In the genomic region with DNA sequence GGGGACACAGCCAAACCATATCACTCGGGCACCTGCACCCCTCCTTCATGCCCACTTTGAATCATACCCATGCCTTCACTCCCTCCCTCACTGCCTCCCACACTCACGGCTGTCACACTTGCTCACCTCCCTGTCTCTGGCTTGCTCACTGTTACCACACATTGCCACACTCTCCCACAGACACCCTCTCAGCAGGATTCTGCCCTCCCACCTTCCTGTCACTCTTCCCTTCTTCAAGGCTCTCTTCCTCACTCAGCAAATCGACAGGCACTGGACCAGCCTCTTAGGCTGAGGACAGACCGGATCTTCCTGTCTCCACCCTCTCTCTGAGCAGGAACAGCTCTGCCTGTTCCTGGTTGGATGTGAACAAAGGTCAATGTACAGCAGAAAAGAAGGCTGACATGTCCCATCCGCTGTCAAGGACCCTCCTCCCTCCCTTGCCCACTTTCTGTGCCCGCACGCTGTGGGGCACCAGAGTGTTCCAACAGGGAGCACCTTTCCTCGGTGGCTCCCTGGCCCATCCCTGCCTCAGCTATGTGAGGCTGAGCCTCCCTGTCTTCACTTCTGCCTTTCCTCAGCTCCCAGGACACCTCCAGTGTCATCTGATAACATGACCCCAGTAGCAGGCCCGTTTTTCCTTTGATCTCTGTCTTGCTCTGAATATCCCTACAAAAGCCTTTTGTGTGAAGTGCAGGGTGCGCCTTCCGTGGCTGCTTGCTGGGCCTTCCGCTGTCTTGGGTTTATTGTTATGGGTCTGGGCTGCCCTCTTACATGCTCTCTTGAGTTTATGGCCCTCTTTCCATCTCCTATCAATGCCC, we compare ENCODE assay signal across 11 cellular contexts. TPM values are rescaled to one million over a fixed set of nuclear protein-coding genes. Genes with fewer than 3 reads are reported as not detected.
DNase-seq lines count a peak whose midpoint lies in the region; ATAC-seq, FAIRE-seq and TF ChIP-seq lines count a peak whose summit lies in the region.
"Had no signal": no experiment of that assay in that cellular context is flagged by ENCODE, and none has a peak within 500 bp of the region (broad histone marks: within the 10 kb centered on the region; RNA-seq: fewer than 3 reads in every experiment).

No MANE protein-coding gene starts in this region.

- H3K9me3 ChIP-seq in mucosa of descending colon: no peaks in the 10 kb centered on the region

- TF ChIP-seq POLR2A in GM12891 (IDR thresholded peaks at IDR 0.05; ENCODE audit: low read depth, low read length): no peak

- H3K9me3 Mint-ChIP-seq in activated T-cell treated with anti-CD3 and anti-CD28 coated beads, Interleukin-2, amount 50 U/mL, for 24 hours: no peaks in the 10 kb centered on the region

- H3K27ac ChIP-seq in C4-2B: peak overlapping the region; percentile 8; the same call in 1 of the 2 replicates

- H3K4me3 ChIP-seq in mucosa of descending colon: no peak overlapping the region

- ATAC-seq in mucosa of descending colon: peak; percentile 87
- no peak for ATAC-seq in GM19035 (IDR thresholded peaks at IDR 0.05; ENCODE audit: unreplicated experiment)

- no peak overlapping the region for H3K4me3 Mint-ChIP-seq in activated T-cell treated with anti-CD3 and anti-CD28 coated beads, Interleukin-2, amount 50 U/mL, for 24 hours
- H3K4me3 Mint-ChIP-seq: nephron progenitor cell had no signal

- H3K4me1 Mint-ChIP-seq in activated T-cell treated with anti-CD3 and anti-CD28 coated beads, Interleukin-2, amount 50 U/mL, for 24 hours (ENCODE audit: low read depth): peaks cover 5% of the 10 kb centered on the region

- intact Hi-C loops in mucosa of descending colon (cut with DNase I, micrococcal nuclease): no loop called here

- peaks cover 6% of the 10 kb centered on the region for H3K4me1 ChIP-seq in mucosa of descending colon (ENCODE audit: low read depth)

- no peaks in the 10 kb centered on the region for H3K36me3 ChIP-seq in mucosa of descending colon (ENCODE audit: low read depth)

- no peaks in the 10 kb centered on the region for H3K27me3 Mint-ChIP-seq in activated T-cell treated with anti-CD3 and anti-CD28 coated beads, Interleukin-2, amount 50 U/mL, for 24 hours

- H3K27ac Mint-ChIP-seq in activated T-cell treated with anti-CD3 and anti-CD28 coated beads, Interleukin-2, amount 50 U/mL, for 24 hours: no peak overlapping the region
- H3K27ac Mint-ChIP-seq: nephron progenitor cell had no signal

- peak; percentile 23 for FAIRE-seq in GM12891 (lab: Jason Lieb, UNC)
- FAIRE-seq: colon had no signal

- peaks cover 2% of the 10 kb centered on the region for H3K36me3 Mint-ChIP-seq in activated T-cell treated with anti-CD3 and anti-CD28 coated beads, Interleukin-2, amount 50 U/mL, for 24 hours (ENCODE audit: low read depth)

- DNase-seq in GM12891 (ENCODE audit: insufficient read length, low spot score) (no peak), mucosa of descending colon (peak in 1 of 3 donors; percentile 7), NCI-H2107 treated with DMSO at 0.1 percent for 48 hours (lab: John Stamatoyannopoulos, UW; ENCODE audit: unreplicated experiment) (no peak), NCI-H345 (lab: John Stamatoyannopoulos, UW) (no peak), HK-2 (ENCODE audit: unreplicated experiment) (no peak)
- peak; percentile 48 for DNase-seq in activated T-cell treated with anti-CD3 and anti-CD28 coated beads, Interleukin-2, amount 50 U/mL, for 24 hours
- DNase-seq: nephron progenitor cell had no signal

- no peak for TF ChIP-seq CTCF in C4-2B (conservative IDR thresholded peaks at IDR 0.05)
- no peak for TF ChIP-seq CTCF in mucosa of descending colon (IDR thresholded peaks at IDR 0.05)

TF ChIP-seq in GM12891, 5 proteins besides CTCF, POLR2A, EP300 and RAD21:
- TF ChIP-seq TAF1 (IDR thresholded peaks at IDR 0.05; ENCODE audit: low read depth, low read length): no peak
- TF ChIP-seq SPI1 (IDR thresholded peaks at IDR 0.05; ENCODE audit: low read depth, low read length): no peak
- no peak for TF ChIP-seq POU2F2 (IDR thresholded peaks at IDR 0.05; ENCODE audit: low read depth, low read length)
- TF ChIP-seq POLR2AphosphoS5 (IDR thresholded peaks at IDR 0.05; ENCODE audit: low read depth, low read length): no peak
- no peak for TF ChIP-seq PAX5 (IDR thresholded peaks at IDR 0.05; ENCODE audit: insufficient read depth, low read length, severe bottlenecking)

RNA-seq across cellular contexts. Expression of a gene that starts 47.0 kb away (rescaled TPM):
- polyA plus RNA-seq in GM12891 (2012; ENCODE audit: low read depth, missing spikeins): not detected
- total RNA-seq in mucosa of descending colon: not detected
- total RNA-seq: kidney epithelial cell had no signal
